8 cellular contexts compared by ENCODE assay signal in genomic region chr16:70289229-70290098, GRCh38. TPM values are rescaled to one million over a fixed set of nuclear protein-coding genes. Genes with fewer than 3 reads are reported as not detected.
DNase-seq lines count a peak whose midpoint lies in the region; ATAC-seq and TF ChIP-seq lines count a peak whose summit lies in the region.

Gene AARS1 (minus strand): TSS chr16:70289506. CDS start chr16:70282763, 6,743 bp downstream.

- H3K4me3 ChIP-seq in AG04449 (ENCODE audit: low read depth, low read length) (peak within 1 kb of the TSS; percentile 85), cardiac fibroblast (replicated peaks in 1 of 2; ENCODE audit: low read depth in 2 of 2, low read length in 2 of 2) (peak within 1 kb of the TSS; percentile 82 to 87)

- H3K9me3 Mint-ChIP-seq in WTC11, result peaks cover 4% of the 10 kb centered on the region

- H3K36me3 Mint-ChIP-seq in WTC11, result peaks cover 11% of the 10 kb centered on the region

- DNase-seq in AG04449 (ENCODE audit: low read depth, low spot score), result peak; percentile 99
- DNase-seq in NCI-H2227 treated with DMSO at 0.1 percent for 48 hours (lab: John Stamatoyannopoulos, UW), result peak; percentile 92
- peak; percentile 96 for DNase-seq in WTC11 (ENCODE audit: low spot score)
- peak; percentile 100 for DNase-seq in cardiac fibroblast (ENCODE audit: low read depth in 2 of 2)
- DNase-seq in iPS-NIHi7 (ENCODE audit: extremely low spot score), result peak; percentile 99
- peak; percentile 99 for DNase-seq in smooth muscle cell of the brain vasculature (ENCODE audit: low read depth, low spot score)

- ATAC-seq in GM18907 (IDR thresholded peaks at IDR 0.05; ENCODE audit: unreplicated experiment) (peak; percentile 97), HG03159 (IDR thresholded peaks at IDR 0.05; ENCODE audit: unreplicated experiment) (peak; percentile 97), WTC11 (peak; percentile 99)

- H3K27ac Mint-ChIP-seq in WTC11, result peak within 1 kb of the TSS; percentile 98

- POLR2A ChIA-PET in AG04449 (lab: Yijun Ruan, JAX) (interaction anchor here (0.9 to 1.8 kb wide), 5 partner anchors 9 to 175 kb away, joined by 3 to 8 read pairs (median 5); partner anchors contain the start of genes DDX19B and PDPR), WTC11 (lab: Charles Lee) (interaction anchor here (0.6 to 3.4 kb wide), 16 partner anchors 10 to 563 kb away, joined by 3 to 26 read pairs (median 4); partner anchors contain the start of genes DDX19B, EXOSC6, FCSK and NQO1)

- CTCF ChIA-PET in AG04449 (lab: Yijun Ruan, JAX), result interaction anchor here (1.0 to 2.7 kb wide), 3 partner anchors 10 to 36 kb away, joined by 3 to 9 read pairs (median 3); partner anchors contain the start of gene DDX19B
- CTCF ChIA-PET in WTC11 (lab: Charles Lee), result interaction anchor here (1.2 to 3.9 kb wide), 2 partner anchors 37 to 57 kb away, joined by 3 to 26 read pairs; partner anchors contain the start of genes DDX19A and EXOSC6

- no peak for TF ChIP-seq CTCF in AG04449 (IDR thresholded peaks at IDR 0.05; ENCODE audit: insufficient read depth, low read length, missing control alignments)
- TF ChIP-seq CTCF in WTC11 (IDR thresholded peaks at IDR 0.05), result no peak
- no peak for TF ChIP-seq CTCF in cardiac fibroblast (IDR thresholded peaks at IDR 0.05; ENCODE audit: low read depth, low read length)

- peaks cover 6% of the 10 kb centered on the region; the same call in 1 of the 2 replicates for H3K4me1 Mint-ChIP-seq in WTC11

- peak within 1 kb of the TSS; percentile 94 for H3K4me3 Mint-ChIP-seq in WTC11

- no peaks in the 10 kb centered on the region for H3K27me3 Mint-ChIP-seq in WTC11 (ENCODE audit: low read depth)

TF ChIP-seq in WTC11, 78 proteins besides CTCF, POLR2A, EP300 and RAD21 (continues in another document):
- TF ChIP-seq ZNF416 (CRISPR knock-in tag; IDR thresholded peaks at IDR 0.05), result peak; percentile 88
- TF ChIP-seq E2F5 (CRISPR knock-in tag; IDR thresholded peaks at IDR 0.05), result 0 out of 2 replicates have a peak, but pooled peaks have one; percentile 44
- no peak for TF ChIP-seq FOXK1 (CRISPR knock-in tag; IDR thresholded peaks at IDR 0.05)
- no peak for TF ChIP-seq ATF2 (CRISPR knock-in tag; IDR thresholded peaks at IDR 0.05; ENCODE audit: borderline replicate concordance, low read depth)
- TF ChIP-seq RELA (CRISPR knock-in tag; IDR thresholded peaks at IDR 0.05; ENCODE audit: borderline replicate concordance), result 0 out of 2 replicates have a peak, but pooled peaks have one; percentile 46
- no peak for TF ChIP-seq ATF1 (CRISPR knock-in tag; IDR thresholded peaks at IDR 0.05)
- peak; percentile 95 for TF ChIP-seq NFYB (CRISPR knock-in tag; conservative IDR thresholded peaks at IDR 0.05; ENCODE audit: low read depth)
- TF ChIP-seq, protein P1, sequence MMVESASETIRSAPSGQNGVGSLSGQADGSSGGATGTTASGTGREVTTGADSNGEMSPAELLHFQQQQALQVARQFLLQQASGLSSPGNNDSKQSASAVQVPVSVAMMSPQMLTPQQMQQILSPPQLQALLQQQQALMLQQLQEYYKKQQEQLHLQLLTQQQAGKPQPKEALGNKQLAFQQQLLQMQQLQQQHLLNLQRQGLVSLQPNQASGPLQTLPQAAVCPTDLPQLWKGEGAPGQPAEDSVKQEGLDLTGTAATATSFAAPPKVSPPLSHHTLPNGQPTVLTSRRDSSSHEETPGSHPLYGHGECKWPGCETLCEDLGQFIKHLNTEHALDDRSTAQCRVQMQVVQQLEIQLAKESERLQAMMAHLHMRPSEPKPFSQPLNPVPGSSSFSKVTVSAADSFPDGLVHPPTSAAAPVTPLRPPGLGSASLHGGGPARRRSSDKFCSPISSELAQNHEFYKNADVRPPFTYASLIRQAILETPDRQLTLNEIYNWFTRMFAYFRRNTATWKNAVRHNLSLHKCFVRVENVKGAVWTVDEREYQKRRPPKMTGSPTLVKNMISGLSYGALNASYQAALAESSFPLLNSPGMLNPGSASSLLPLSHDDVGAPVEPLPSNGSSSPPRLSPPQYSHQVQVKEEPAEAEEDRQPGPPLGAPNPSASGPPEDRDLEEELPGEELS (CRISPR knock-in tag; IDR thresholded peaks at IDR 0.05), result peak; percentile 57
- TF ChIP-seq ELF4 (CRISPR knock-in tag; IDR thresholded peaks at IDR 0.05; ENCODE audit: low read depth), result no peak
- 0 out of 2 replicates have a peak, but pooled peaks have one; percentile 31 for TF ChIP-seq SP1 (CRISPR knock-in tag; conservative IDR thresholded peaks at IDR 0.05)
- TF ChIP-seq ZNF317 (CRISPR knock-in tag; IDR thresholded peaks at IDR 0.05; ENCODE audit: borderline replicate concordance, low read depth), result no peak
- TF ChIP-seq, protein P2, sequence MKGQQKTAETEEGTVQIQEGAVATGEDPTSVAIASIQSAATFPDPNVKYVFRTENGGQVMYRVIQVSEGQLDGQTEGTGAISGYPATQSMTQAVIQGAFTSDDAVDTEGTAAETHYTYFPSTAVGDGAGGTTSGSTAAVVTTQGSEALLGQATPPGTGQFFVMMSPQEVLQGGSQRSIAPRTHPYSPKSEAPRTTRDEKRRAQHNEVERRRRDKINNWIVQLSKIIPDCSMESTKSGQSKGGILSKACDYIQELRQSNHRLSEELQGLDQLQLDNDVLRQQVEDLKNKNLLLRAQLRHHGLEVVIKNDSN (CRISPR knock-in tag; IDR thresholded peaks at IDR 0.05), result peak; percentile 68
- TF ChIP-seq, protein P3, sequence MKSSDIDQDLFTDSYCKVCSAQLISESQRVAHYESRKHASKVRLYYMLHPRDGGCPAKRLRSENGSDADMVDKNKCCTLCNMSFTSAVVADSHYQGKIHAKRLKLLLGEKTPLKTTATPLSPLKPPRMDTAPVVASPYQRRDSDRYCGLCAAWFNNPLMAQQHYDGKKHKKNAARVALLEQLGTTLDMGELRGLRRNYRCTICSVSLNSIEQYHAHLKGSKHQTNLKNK (CRISPR knock-in tag; IDR thresholded peaks at IDR 0.05), result no peak
- TF ChIP-seq ZNF532 (CRISPR knock-in tag; IDR thresholded peaks at IDR 0.05; ENCODE audit: borderline replicate concordance), result 0 out of 2 replicates have a peak, but pooled peaks have one; percentile 53
- no peak for TF ChIP-seq ZNF138 (CRISPR knock-in tag; conservative IDR thresholded peaks at IDR 0.05)
- no peak for TF ChIP-seq RORB (CRISPR knock-in tag; IDR thresholded peaks at IDR 0.05)
- TF ChIP-seq GABPB1 (CRISPR knock-in tag; IDR thresholded peaks at IDR 0.05), result peak; percentile 99
- peak; percentile 81 for TF ChIP-seq USF2 (CRISPR knock-in tag; IDR thresholded peaks at IDR 0.05)
- no peak for TF ChIP-seq MXD4 (CRISPR knock-in tag; IDR thresholded peaks at IDR 0.05; ENCODE audit: borderline replicate concordance)

RNA-seq across cellular contexts. Expression of gene AARS1, which starts in this region (rescaled TPM):
- total RNA-seq in WTC11 (2021), result 174 to 214 TPM (median 174 TPM) in 3 replicates

Comparison
In these comparisons a context has a peak if more than half of its experiments do, and no peak if none do; other contexts are left out.
1. Peak in every context shown above with its lines: DNase-seq, ATAC-seq and H3K4me3 ChIP-seq.